In the genomic region with DNA sequence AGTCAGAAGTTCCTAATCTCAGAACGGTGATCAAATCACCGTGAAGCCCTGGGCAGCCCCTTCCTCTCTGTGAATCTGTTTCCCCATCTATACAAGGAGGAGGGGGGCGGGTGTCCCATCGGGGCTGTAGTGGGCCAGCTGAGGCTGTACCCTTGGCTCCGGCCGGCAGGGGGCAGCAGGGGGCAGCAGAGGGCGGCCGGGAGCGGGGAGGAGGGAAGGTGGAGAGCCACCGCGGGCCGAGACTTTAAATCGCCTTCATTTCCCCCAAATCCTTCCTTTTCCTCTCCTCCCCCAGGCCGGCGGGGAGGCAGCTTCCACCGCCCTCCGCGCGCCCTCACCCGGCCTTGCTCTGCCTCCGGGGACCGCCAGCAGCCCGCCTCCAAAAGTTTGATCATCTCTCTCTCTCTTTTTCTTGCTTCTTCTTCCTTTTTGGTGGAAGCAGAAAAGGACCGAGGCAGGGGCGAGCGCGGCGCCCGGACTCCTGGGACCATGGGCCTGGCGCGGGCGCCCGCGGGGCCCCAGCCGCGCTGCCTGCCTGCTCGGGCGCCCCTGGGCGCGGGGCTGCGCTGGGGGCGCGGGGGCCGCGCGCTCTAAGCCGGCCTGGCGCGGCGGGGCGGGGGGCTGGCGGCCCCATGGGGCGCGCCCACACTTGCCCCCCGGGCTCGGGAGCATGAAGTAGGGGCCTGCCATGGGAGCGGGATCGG, we compare ENCODE assay signal across 1 cellular context.
TF ChIP-seq lines count a peak whose summit lies in the region.

A gene (plus strand): TSS at position 275 of the 704 bp plus-strand sequence. CDS start 414 bp downstream, at position 689.

TF ChIP-seq in K562, 482 proteins besides CTCF, POLR2A, EP300 and RAD21 (continued from another document):
- TF ChIP-seq, protein P1, sequence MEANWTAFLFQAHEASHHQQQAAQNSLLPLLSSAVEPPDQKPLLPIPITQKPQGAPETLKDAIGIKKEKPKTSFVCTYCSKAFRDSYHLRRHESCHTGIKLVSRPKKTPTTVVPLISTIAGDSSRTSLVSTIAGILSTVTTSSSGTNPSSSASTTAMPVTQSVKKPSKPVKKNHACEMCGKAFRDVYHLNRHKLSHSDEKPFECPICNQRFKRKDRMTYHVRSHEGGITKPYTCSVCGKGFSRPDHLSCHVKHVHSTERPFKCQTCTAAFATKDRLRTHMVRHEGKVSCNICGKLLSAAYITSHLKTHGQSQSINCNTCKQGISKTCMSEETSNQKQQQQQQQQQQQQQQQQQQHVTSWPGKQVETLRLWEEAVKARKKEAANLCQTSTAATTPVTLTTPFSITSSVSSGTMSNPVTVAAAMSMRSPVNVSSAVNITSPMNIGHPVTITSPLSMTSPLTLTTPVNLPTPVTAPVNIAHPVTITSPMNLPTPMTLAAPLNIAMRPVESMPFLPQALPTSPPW (CRISPR knock-in tag; IDR thresholded peaks at IDR 0.05), result peak; percentile 84
- TF ChIP-seq NCOA2 (IDR thresholded peaks at IDR 0.05; ENCODE audit: partially characterized antibody in 2 of 2) (no peak), SMC3 (conservative IDR thresholded peaks at IDR 0.05; ENCODE audit: insufficient read depth, low read depth, low read length) (peak; percentile 83), MAZ (CRISPR knock-in tag; conservative IDR thresholded peaks at IDR 0.05 in 1 of 2, IDR thresholded peaks at IDR 0.05 in 1 of 2) (peak; percentile 53 to 80), RB1 (IDR thresholded peaks at IDR 0.05; ENCODE audit: low read depth) (peak; percentile 47; the same call in 1 of the 2 replicates), ZNF263 (CRISPR knock-in tag; IDR thresholded peaks at IDR 0.05; ENCODE audit: borderline replicate concordance) (peak; percentile 53)
- TF ChIP-seq, protein P2, sequence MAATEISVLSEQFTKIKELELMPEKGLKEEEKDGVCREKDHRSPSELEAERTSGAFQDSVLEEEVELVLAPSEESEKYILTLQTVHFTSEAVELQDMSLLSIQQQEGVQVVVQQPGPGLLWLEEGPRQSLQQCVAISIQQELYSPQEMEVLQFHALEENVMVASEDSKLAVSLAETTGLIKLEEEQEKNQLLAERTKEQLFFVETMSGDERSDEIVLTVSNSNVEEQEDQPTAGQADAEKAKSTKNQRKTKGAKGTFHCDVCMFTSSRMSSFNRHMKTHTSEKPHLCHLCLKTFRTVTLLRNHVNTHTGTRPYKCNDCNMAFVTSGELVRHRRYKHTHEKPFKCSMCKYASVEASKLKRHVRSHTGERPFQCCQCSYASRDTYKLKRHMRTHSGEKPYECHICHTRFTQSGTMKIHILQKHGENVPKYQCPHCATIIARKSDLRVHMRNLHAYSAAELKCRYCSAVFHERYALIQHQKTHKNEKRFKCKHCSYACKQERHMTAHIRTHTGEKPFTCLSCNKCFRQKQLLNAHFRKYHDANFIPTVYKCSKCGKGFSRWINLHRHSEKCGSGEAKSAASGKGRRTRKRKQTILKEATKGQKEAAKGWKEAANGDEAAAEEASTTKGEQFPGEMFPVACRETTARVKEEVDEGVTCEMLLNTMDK (IDR thresholded peaks at IDR 0.05; ENCODE audit: borderline replicate concordance, insufficient read depth, low read depth, low read length, poor library complexity, severe bottlenecking), result peak; percentile 2
- TF ChIP-seq, protein P3, sequence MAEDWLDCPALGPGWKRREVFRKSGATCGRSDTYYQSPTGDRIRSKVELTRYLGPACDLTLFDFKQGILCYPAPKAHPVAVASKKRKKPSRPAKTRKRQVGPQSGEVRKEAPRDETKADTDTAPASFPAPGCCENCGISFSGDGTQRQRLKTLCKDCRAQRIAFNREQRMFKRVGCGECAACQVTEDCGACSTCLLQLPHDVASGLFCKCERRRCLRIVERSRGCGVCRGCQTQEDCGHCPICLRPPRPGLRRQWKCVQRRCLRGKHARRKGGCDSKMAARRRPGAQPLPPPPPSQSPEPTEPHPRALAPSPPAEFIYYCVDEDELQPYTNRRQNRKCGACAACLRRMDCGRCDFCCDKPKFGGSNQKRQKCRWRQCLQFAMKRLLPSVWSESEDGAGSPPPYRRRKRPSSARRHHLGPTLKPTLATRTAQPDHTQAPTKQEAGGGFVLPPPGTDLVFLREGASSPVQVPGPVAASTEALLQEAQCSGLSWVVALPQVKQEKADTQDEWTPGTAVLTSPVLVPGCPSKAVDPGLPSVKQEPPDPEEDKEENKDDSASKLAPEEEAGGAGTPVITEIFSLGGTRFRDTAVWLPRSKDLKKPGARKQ (CRISPR knock-in tag; IDR thresholded peaks at IDR 0.05), result no peak
